In the genomic region with DNA sequence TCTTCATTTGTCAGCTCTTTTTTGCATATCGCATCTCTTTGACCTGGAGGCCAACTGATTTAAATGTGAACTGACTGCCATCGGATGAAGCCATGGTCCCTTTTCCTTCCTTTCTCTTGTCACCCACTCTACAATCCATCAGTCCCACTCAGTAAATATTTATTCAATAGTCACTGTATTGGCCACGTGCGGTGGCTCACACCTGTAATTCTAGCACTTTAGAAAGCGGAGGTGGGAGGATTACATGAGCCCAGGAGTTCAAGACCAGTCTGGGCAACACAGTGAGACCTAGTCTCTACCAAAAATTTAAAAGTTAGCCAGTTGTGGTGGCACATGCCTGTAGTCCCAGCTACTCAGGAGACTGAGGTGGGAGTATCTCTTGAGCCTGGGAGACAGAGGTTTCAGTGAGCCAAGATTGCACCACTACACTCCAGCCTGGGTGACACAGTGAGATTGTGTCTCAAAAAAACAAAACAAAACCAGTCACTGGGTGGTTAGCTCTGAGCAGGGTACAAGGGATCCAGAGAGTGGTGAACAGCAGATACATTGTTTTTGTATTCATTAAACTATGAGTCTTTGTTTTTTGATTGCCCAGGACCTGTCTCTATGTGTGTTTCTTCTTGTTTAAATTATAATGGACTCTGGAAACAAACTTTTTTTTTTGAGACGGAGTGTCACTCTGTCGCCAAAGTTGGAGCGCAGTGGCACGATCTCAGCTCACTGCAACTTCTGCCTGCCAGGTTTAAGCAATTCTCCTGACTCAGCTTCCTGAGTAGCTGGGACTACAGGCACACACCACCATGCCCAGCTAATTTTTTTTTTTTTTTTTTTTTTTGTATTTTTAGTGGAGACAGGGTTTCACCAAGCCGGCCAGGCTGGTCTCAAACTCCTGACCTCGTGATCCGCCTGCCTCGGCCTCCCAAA, we compare ENCODE assay signal across 16 cellular contexts. TPM values are rescaled to one million over a fixed set of nuclear protein-coding genes. Genes with fewer than 3 reads are reported as not detected.
DNase-seq lines count a peak whose midpoint lies in the region; ATAC-seq and TF ChIP-seq lines count a peak whose summit lies in the region.
"Had no signal": no experiment of that assay in that cellular context is flagged by ENCODE, and none has a peak within 500 bp of the region (broad histone marks: within the 10 kb centered on the region; RNA-seq: fewer than 3 reads in every experiment).

No MANE protein-coding gene starts in this region.

- DNase-seq in GM23248 (peak; percentile 48), NB4 (ENCODE audit: low read depth) (peak; percentile 62), epithelial cell of esophagus (ENCODE audit: low read depth) (peak; percentile 25), pons (ENCODE audit: low spot score) (peak; percentile 95), NCI-H1436 treated with DMSO at 0.1 percent for 48 hours (lab: John Stamatoyannopoulos, UW) (no peak), SK-N-DZ (ENCODE audit: low spot score) (no peak)
- no peak for DNase-seq in effector CD4-positive, alpha-beta T cell
- DNase-seq: activated CD8-positive, alpha-beta memory T cell treated with anti-CD3 and anti-CD28 coated beads, Interleukin-2, amount 50 U/mL, for 4 hours; mucosa of descending colon; NCI-H146; NCI-H774; SHP77 treated with DMSO at 0.1 percent for 48 hours; stimulated activated CD4-positive, alpha-beta T cell treated with anti-CD3 and anti-CD28 coated beads, Interleukin-4, amount 100 ng/mL, for 4 hours had no signal

- H3K27ac ChIP-seq in GM23248 = peak overlapping the region; percentile 85
- H3K27ac ChIP-seq: BLaER1, coronary artery had no signal

- TF ChIP-seq POLR2A in NB4 (IDR thresholded peaks at IDR 0.05; ENCODE audit: extremely low read depth, insufficient read length) = no peak

- no peaks in the 10 kb centered on the region for H3K27me3 ChIP-seq in GM23248 (replicated peaks; ENCODE audit: insufficient read depth)
- H3K27me3 ChIP-seq: BLaER1 had no signal

- H3K4me3 ChIP-seq in GM23248 (no peak overlapping the region), NB4 (ENCODE audit: low read depth, low read length) (no peak overlapping the region), epithelial cell of esophagus (ENCODE audit: low read length) (no peak overlapping the region)
- H3K4me3 ChIP-seq: BLaER1, coronary artery, mucosa of descending colon had no signal

- H3K4me2 ChIP-seq in GM23248 (ENCODE audit: unreplicated experiment) = no peak overlapping the region
- H3K4me2 ChIP-seq: BLaER1 had no signal

- no peak for TF ChIP-seq CTCF in NB4 (IDR thresholded peaks at IDR 0.05; ENCODE audit: low read depth, low read length)
- TF ChIP-seq CTCF in epithelial cell of esophagus (IDR thresholded peaks at IDR 0.05; ENCODE audit: insufficient read depth, low read depth, low read length, missing control alignments) = no peak

- H3K9ac ChIP-seq in GM23248 = peak overlapping the region; percentile 28
- H3K9ac ChIP-seq: BLaER1 had no signal

- H3K9me2 ChIP-seq in GM23248 (ENCODE audit: insufficient read depth) = no peaks in the 10 kb centered on the region

- peaks cover 32% of the 10 kb centered on the region for H3F3A ChIP-seq in GM23248 (ENCODE audit: insufficient read depth)

- 0 out of 2 replicates have a peak, but pooled peaks cover 4% of the 10 kb centered on the region for H3K36me3 ChIP-seq in GM23248 (ENCODE audit: low read depth)

- no peak for ATAC-seq in GM21447 (IDR thresholded peaks at IDR 0.05; ENCODE audit: unreplicated experiment)
- ATAC-seq: mucosa of descending colon had no signal

- no peaks in the 10 kb centered on the region; the same call in 1 of the 2 replicates for H4K20me1 ChIP-seq in GM23248 (ENCODE audit: insufficient read depth)

- H2AFZ ChIP-seq in GM23248 = no peak overlapping the region

- H3K79me2 ChIP-seq in GM23248 (ENCODE audit: insufficient read depth) = peaks cover 81% of the 10 kb centered on the region

- H3K4me1 ChIP-seq in GM23248 (ENCODE audit: insufficient read depth) = peaks cover 15% of the 10 kb centered on the region

- in situ Hi-C loops in GM23248 (cut with MboI) = no loop called here

- 72 to 74% methylated on average over 13 of the region's 13 CpGs for WGBS in GM23248 (ENCODE audit: low coverage in 1 of 2, low lambda C conversion rate in 2 of 2, missing lambda C conversion rate in 2 of 2), 2 experiments

- H3K9me3 ChIP-seq in GM23248 (ENCODE audit: low read depth) = no peaks in the 10 kb centered on the region
- H3K9me3 ChIP-seq: BLaER1, mucosa of descending colon had no signal

RNA-seq across cellular contexts. Expression of gene PHAF1, which starts 6.9 kb away (rescaled TPM):
- total RNA-seq in GM23248 (2014; rRNA removed; shearing (Covaris generic)) = 22.3 and 24.4 TPM in 2 replicates
- 14.3 and 15.2 TPM in 2 replicates for polyA plus RNA-seq in GM23248 (2016; fragmentation: Nextera tagmentation; extraction: Ambion mirVana)
- polyA plus RNA-seq in SK-N-DZ (2014; cell fraction: cytosol; rRNA removed) = 22.4 and 24.2 TPM in 2 replicates
- polyA plus RNA-seq in SK-N-DZ (2014; cell fraction: nucleus; rRNA removed) = 34.6 and 51.9 TPM in 2 replicates

RNA-seq across cellular contexts. Expression of gene B3GNT9, which starts 34.1 kb away (rescaled TPM):
- total RNA-seq in GM23248 (2014; rRNA removed; shearing (Covaris generic)) = 73.2 and 88.0 TPM in 2 replicates
- polyA plus RNA-seq in GM23248 (2016; fragmentation: Nextera tagmentation; extraction: Ambion mirVana) = 24.3 and 24.8 TPM in 2 replicates
- 3.3 and 3.9 TPM in 2 replicates for polyA plus RNA-seq in SK-N-DZ (2014; cell fraction: cytosol; rRNA removed)
- polyA plus RNA-seq in SK-N-DZ (2014; cell fraction: nucleus; rRNA removed) = 2.7 and 4.0 TPM in 2 replicates

RNA-seq across cellular contexts. Expression of gene TRADD, which starts 43.1 kb away (rescaled TPM):
- total RNA-seq in GM23248 (2014; rRNA removed; shearing (Covaris generic)) = 44.6 and 46.2 TPM in 2 replicates
- polyA plus RNA-seq in GM23248 (2016; fragmentation: Nextera tagmentation; extraction: Ambion mirVana) = 25.9 and 28.1 TPM in 2 replicates
- 7.3 and 7.7 TPM in 2 replicates for polyA plus RNA-seq in SK-N-DZ (2014; cell fraction: cytosol; rRNA removed)
- 12.7 and 14.7 TPM in 2 replicates for polyA plus RNA-seq in SK-N-DZ (2014; cell fraction: nucleus; rRNA removed)

RNA-seq across cellular contexts. Expression of gene FBXL8, which starts 43.1 kb away (rescaled TPM):
- 22.5 and 24.0 TPM in 2 replicates for total RNA-seq in GM23248 (2014; rRNA removed; shearing (Covaris generic))
- polyA plus RNA-seq in GM23248 (2016; fragmentation: Nextera tagmentation; extraction: Ambion mirVana) = 9.8 and 10.3 TPM in 2 replicates
- 6.7 and 12.2 TPM in 2 replicates for polyA plus RNA-seq in SK-N-DZ (2014; cell fraction: cytosol; rRNA removed)
- polyA plus RNA-seq in SK-N-DZ (2014; cell fraction: nucleus; rRNA removed) = 116 and 122 TPM in 2 replicates

RNA-seq across cellular contexts. Expression of gene HSF4, which starts 47.9 kb away (rescaled TPM):
- 6.4 and 10.8 TPM in 2 replicates for total RNA-seq in GM23248 (2014; rRNA removed; shearing (Covaris generic))
- 1.8 and 3.0 TPM in 2 replicates for polyA plus RNA-seq in GM23248 (2016; fragmentation: Nextera tagmentation; extraction: Ambion mirVana)
- polyA plus RNA-seq in SK-N-DZ (2014; cell fraction: cytosol; rRNA removed) = 25.4 and 28.6 TPM in 2 replicates
- polyA plus RNA-seq in SK-N-DZ (2014; cell fraction: nucleus; rRNA removed) = 838 and 851 TPM in 2 replicates

Comparison
In these comparisons a context has a peak if more than half of its experiments do, and no peak if none do; other contexts are left out.
1. DNase-seq: peak in GM23248 (single experiment), NB4 (single experiment), epithelial cell of esophagus (single experiment) and pons (single experiment); none in effector CD4-positive, alpha-beta T cell (single experiment), NCI-H1436 treated with DMSO at 0.1 percent for 48 hours (single experiment) and SK-N-DZ (single experiment).